38 cellular contexts compared by ENCODE assay signal in the genomic region with DNA sequence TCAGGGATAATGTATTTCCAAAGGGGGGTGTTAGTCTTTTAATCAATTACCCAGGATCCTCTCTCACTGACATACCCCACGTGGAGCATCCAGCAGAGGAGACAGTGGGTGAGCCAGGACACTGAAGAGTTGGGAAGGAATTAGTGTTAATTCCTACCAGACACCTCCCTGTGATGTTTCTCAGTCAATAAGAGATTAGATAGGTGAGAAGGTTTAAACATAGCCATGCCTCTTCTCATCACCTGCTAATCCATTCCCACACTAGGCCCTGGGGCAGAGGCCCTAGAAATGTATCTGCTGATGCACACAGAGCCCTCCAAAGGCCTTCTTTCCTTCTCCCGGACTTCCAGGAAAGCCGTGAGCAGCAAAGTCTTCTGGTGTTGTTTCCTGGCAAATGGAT.
"Had no signal": no experiment of that assay in that cellular context is flagged by ENCODE, and none has a peak within 500 bp of the region (broad histone marks: within the 10 kb centered on the region; RNA-seq: fewer than 3 reads in every experiment).

No MANE protein-coding gene starts in this region.

- H3K4me3 ChIP-seq: adrenal gland, ascending aorta, body of pancreas, breast epithelium, cardiac muscle cell had no signal

- H3K4me3 Mint-ChIP-seq: activated naive CD4-positive, alpha-beta T cell treated with anti-CD3 and anti-CD28 coated beads for 36 hours; activated naive CD4-positive, alpha-beta T cell treated with anti-CD3 and anti-CD28 coated beads, Interleukin-2, amount 10 ng/mL, durations not matched to agents 7 days and 5 days; activated naive CD4-positive, alpha-beta T cell treated with anti-CD3 and anti-CD28 coated beads, Interleukin-2, amount 50 U/mL, for 24 hours; activated naive CD8-positive, alpha-beta T cell; activated naive CD8-positive, alpha-beta T cell treated with anti-CD3 and anti-CD28 coated beads for 36 hours; activated naive CD8-positive, alpha-beta T cell treated with anti-CD3 and anti-CD28 coated beads, Interleukin-2, amount 10 ng/mL, durations not matched to agents 7 days and 5 days; activated naive CD8-positive, alpha-beta T cell treated with anti-CD3 and anti-CD28 coated beads, Interleukin-2, amount 50 U/mL, for 24 hours; activated T-cell treated with anti-CD3 and anti-CD28 coated beads, Interleukin-2, amount 50 U/mL, for 24 hours; activated T-cell treated with anti-CD3 and anti-CD28 coated beads, Interleukin-2, amount 50 U/mL, for 4 hours; activated T-cell treated with anti-CD3 and anti-CD28 coated beads, Interleukin-2, amount 50 U/mL, for 72 hours; activated T-helper 1 cell treated with anti-CD3 and anti-CD28 coated beads, Interleukin-12 subunit alpha, Interleukin-12 subunit beta, Interleukin-2, Interleukin-4 antibody, amounts not matched to agents 30 ng/mL and 10 ng/mL and 1 ng/mL, durations not matched to agents 14 hours and 24 hours and 36 hours; activated T-helper 17 cell treated with anti-CD3 and anti-CD28 coated beads, Interleukin-2, amount 50 U/mL, for 72 hours; brain; central memory CD8-positive, alpha-beta T cell had no signal

- H3K27ac ChIP-seq: adrenal gland, ascending aorta, body of pancreas, brain microvascular endothelial cell, breast epithelium, cardiac muscle cell had no signal

- H3K27ac Mint-ChIP-seq: activated naive CD4-positive, alpha-beta T cell treated with anti-CD3 and anti-CD28 coated beads for 36 hours; activated naive CD4-positive, alpha-beta T cell treated with anti-CD3 and anti-CD28 coated beads, Interleukin-2, amount 10 ng/mL, durations not matched to agents 7 days and 5 days; activated naive CD4-positive, alpha-beta T cell treated with anti-CD3 and anti-CD28 coated beads, Interleukin-2, amount 50 U/mL, for 24 hours; activated naive CD4-positive, alpha-beta T cell treated with anti-CD3 and anti-CD28 coated beads, Interleukin-2, amount 50 U/mL, for 72 hours; activated naive CD8-positive, alpha-beta T cell; activated naive CD8-positive, alpha-beta T cell treated with anti-CD3 and anti-CD28 coated beads for 36 hours; activated naive CD8-positive, alpha-beta T cell treated with anti-CD3 and anti-CD28 coated beads, Interleukin-2, amount 10 ng/mL, durations not matched to agents 7 days and 5 days; activated naive CD8-positive, alpha-beta T cell treated with anti-CD3 and anti-CD28 coated beads, Interleukin-2, amount 50 U/mL, for 24 hours; activated T-cell treated with anti-CD3 and anti-CD28 coated beads, Interleukin-2, amount 50 U/mL, for 24 hours; activated T-cell treated with anti-CD3 and anti-CD28 coated beads, Interleukin-2, amount 50 U/mL, for 72 hours; activated T-helper 1 cell treated with anti-CD3 and anti-CD28 coated beads, Interleukin-12 subunit alpha, Interleukin-12 subunit beta, Interleukin-2, Interleukin-4 antibody, amounts not matched to agents 30 ng/mL and 10 ng/mL and 1 ng/mL, durations not matched to agents 14 hours and 24 hours and 36 hours; activated T-helper 17 cell treated with anti-CD3 and anti-CD28 coated beads, Interleukin-2, amount 50 U/mL, for 72 hours; activated T-helper 2 cell treated with anti-CD3 and anti-CD28 coated beads, Interferon-gamma antibody, Interleukin-2, Interleukin-4, amounts not matched to agents 10 μg/mL and 5 μg/mL and 100 μg/mL, durations not matched to agents 14 hours and 24 hours and 36 hours; brain had no signal

- H3K36me3 ChIP-seq: adrenal gland, ascending aorta, brain microvascular endothelial cell, breast epithelium, cardiac muscle cell had no signal

- H3K9me3 Mint-ChIP-seq: activated naive CD4-positive, alpha-beta T cell treated with anti-CD3 and anti-CD28 coated beads, Interleukin-2, amount 50 U/mL, for 24 hours; activated naive CD8-positive, alpha-beta T cell treated with anti-CD3 and anti-CD28 coated beads for 36 hours; activated T-helper 17 cell treated with anti-CD3 and anti-CD28 coated beads, Interleukin-2, amount 50 U/mL, for 72 hours had no signal

- H3K36me3 Mint-ChIP-seq: activated naive CD4-positive, alpha-beta T cell treated with anti-CD3 and anti-CD28 coated beads, Interleukin-2, amount 10 ng/mL, durations not matched to agents 7 days and 5 days; activated naive CD4-positive, alpha-beta T cell treated with anti-CD3 and anti-CD28 coated beads, Interleukin-2, amount 50 U/mL, for 24 hours; activated naive CD8-positive, alpha-beta T cell; activated naive CD8-positive, alpha-beta T cell treated with anti-CD3 and anti-CD28 coated beads for 36 hours; activated naive CD8-positive, alpha-beta T cell treated with anti-CD3 and anti-CD28 coated beads, Interleukin-2, amount 10 ng/mL, durations not matched to agents 7 days and 5 days; brain had no signal

- ATAC-seq: activated naive CD4-positive, alpha-beta T cell treated with anti-CD3 and anti-CD28 coated beads, Interleukin-2, amount 50 U/mL, for 72 hours; activated naive CD8-positive, alpha-beta T cell treated with anti-CD3 and anti-CD28 coated beads, Interleukin-2, amount 50 U/mL, for 24 hours; activated T-cell treated with anti-CD3 and anti-CD28 coated beads, Interleukin-2, amount 50 U/mL, for 4 hours; activated T-cell treated with anti-CD3 and anti-CD28 coated beads, Interleukin-2, amount 50 U/mL, for 72 hours; activated T-helper 17 cell treated with anti-CD3 and anti-CD28 coated beads, Interleukin-2, amount 50 U/mL, for 72 hours; body of pancreas had no signal

- H3K9me3 ChIP-seq: adrenal gland, ascending aorta, body of pancreas, breast epithelium had no signal

- H3K27me3 ChIP-seq: adrenal gland, ascending aorta, body of pancreas, brain microvascular endothelial cell, breast epithelium, cardiac muscle cell had no signal

- H3K27me3 Mint-ChIP-seq: activated naive CD4-positive, alpha-beta T cell treated with anti-CD3 and anti-CD28 coated beads, Interleukin-2, amount 10 ng/mL, durations not matched to agents 7 days and 5 days; activated naive CD8-positive, alpha-beta T cell treated with anti-CD3 and anti-CD28 coated beads, Interleukin-2, amount 10 ng/mL, durations not matched to agents 7 days and 5 days had no signal

- H3K4me1 ChIP-seq: adrenal gland, ascending aorta, body of pancreas, breast epithelium had no signal

- H3K4me1 Mint-ChIP-seq: activated naive CD4-positive, alpha-beta T cell treated with anti-CD3 and anti-CD28 coated beads, Interleukin-2, amount 10 ng/mL, durations not matched to agents 7 days and 5 days; activated naive CD4-positive, alpha-beta T cell treated with anti-CD3 and anti-CD28 coated beads, Interleukin-2, amount 50 U/mL, for 24 hours; activated naive CD8-positive, alpha-beta T cell treated with anti-CD3 and anti-CD28 coated beads for 36 hours; activated naive CD8-positive, alpha-beta T cell treated with anti-CD3 and anti-CD28 coated beads, Interleukin-2, amount 10 ng/mL, durations not matched to agents 7 days and 5 days; activated naive CD8-positive, alpha-beta T cell treated with anti-CD3 and anti-CD28 coated beads, Interleukin-2, amount 50 U/mL, for 24 hours; activated T-helper 17 cell treated with anti-CD3 and anti-CD28 coated beads, Interleukin-2, amount 50 U/mL, for 72 hours; central memory CD8-positive, alpha-beta T cell had no signal

- DNase-seq: activated effector memory CD4-positive, alpha-beta T cell treated with anti-CD3 and anti-CD28 coated beads, Interleukin-2, amount 50 U/mL, for 16 hours; activated effector memory CD4-positive, alpha-beta T cell treated with Interleukin-2 at 50 U/mL for 16 hours; activated gamma-delta T cell; activated gamma-delta T cell treated with Interleukin-2 at 50 U/mL for 16 hours; activated naive CD4-positive, alpha-beta T cell; activated naive CD4-positive, alpha-beta T cell treated with anti-CD3 and anti-CD28 coated beads for 36 hours; activated naive CD4-positive, alpha-beta T cell treated with anti-CD3 and anti-CD28 coated beads, Interleukin-2, amount 10 ng/mL, durations not matched to agents 7 days and 5 days; activated naive CD4-positive, alpha-beta T cell treated with anti-CD3 and anti-CD28 coated beads, Interleukin-2, amount 50 U/mL, for 16 hours; activated naive CD4-positive, alpha-beta T cell treated with Interleukin-2 at 50 U/mL for 16 hours; activated naive CD8-positive, alpha-beta T cell treated with anti-CD3 and anti-CD28 coated beads for 36 hours; activated naive CD8-positive, alpha-beta T cell treated with anti-CD3 and anti-CD28 coated beads, Interleukin-2, amount 10 ng/mL, durations not matched to agents 7 days and 5 days; activated naive CD8-positive, alpha-beta T cell treated with anti-CD3 and anti-CD28 coated beads, Interleukin-2, amount 50 U/mL, for 24 hours; activated T-cell treated with anti-CD3 and anti-CD28 coated beads, Interleukin-2, amount 50 U/mL, for 1 hour; activated T-cell treated with anti-CD3 and anti-CD28 coated beads, Interleukin-2, amount 50 U/mL, for 24 hours; activated T-cell treated with anti-CD3 and anti-CD28 coated beads, Interleukin-2, amount 50 U/mL, for 4 hours; activated T-cell treated with anti-CD3 and anti-CD28 coated beads, Interleukin-2, amount 50 U/mL, for 48 hours; activated T-cell treated with anti-CD3 and anti-CD28 coated beads, Interleukin-2, amount 50 U/mL, for 72 hours; adrenal gland; amniotic stem cell; amygdala; anterior cingulate cortex; aorta; body of pancreas; brain microvascular endothelial cell; caudate nucleus; central memory CD4-positive, alpha-beta T cell; cerebellar nuclear complex had no signal
